ENCODE assay signal across 9 cellular contexts in the genomic region with DNA sequence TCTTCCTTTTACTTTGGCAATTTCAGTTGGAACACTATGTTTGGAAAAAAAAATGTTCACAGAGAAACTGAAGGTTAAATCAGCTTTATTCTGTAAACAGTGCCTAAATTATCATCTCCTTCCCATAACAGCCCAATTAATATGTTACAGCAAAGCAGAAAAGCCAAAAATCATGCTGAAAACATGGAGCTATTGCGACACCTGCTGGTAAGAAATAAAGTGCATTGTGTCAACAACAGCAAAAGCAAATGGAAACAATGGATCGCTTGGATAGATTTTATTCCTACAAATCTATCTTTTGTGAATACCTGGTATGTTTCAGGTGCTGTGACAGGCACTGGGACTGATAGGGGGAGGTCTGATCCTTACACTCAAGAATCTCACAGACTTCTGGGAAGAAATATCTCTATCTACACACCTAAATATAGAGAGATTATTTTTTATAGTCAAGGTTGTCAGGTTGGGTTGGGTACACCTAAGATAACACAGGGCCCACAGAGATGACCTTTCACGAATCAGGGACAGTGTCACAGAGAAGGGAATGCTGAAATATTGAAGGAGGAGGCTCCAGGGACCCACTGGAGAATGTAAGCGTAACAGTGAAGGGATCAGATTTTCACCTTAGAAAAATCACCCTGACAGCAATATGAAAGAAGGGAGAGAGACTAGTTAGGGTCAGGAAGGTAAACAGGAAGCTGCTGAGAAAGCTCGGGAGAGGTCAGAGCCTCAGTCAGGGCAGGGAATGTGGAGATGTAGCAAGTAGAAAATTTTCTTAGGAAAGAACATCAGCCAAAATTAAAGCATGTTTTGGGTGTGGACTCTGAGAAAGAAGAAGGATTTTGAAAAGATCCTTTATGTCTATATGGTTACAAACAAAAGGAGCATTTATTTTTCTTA. TPM values are rescaled to one million over a fixed set of nuclear protein-coding genes. Genes with fewer than 3 reads are reported as not detected.
DNase-seq lines count a peak whose midpoint lies in the region; ATAC-seq, FAIRE-seq and TF ChIP-seq lines count a peak whose summit lies in the region.
"Had no signal": no experiment of that assay in that cellular context is flagged by ENCODE, and none has a peak within 500 bp of the region (broad histone marks: within the 10 kb centered on the region; RNA-seq: fewer than 3 reads in every experiment).

No MANE protein-coding gene starts in this region.

- H3K27me3 Mint-ChIP-seq in CD8-positive, alpha-beta T cell (ENCODE audit: low read depth), result peaks cover 4% of the 10 kb centered on the region

- no peaks in the 10 kb centered on the region for H3K4me1 Mint-ChIP-seq in CD8-positive, alpha-beta T cell (ENCODE audit: low read depth)

- intact Hi-C loops in CD8-positive, alpha-beta T cell (cut with DNase I, micrococcal nuclease), result loop anchor here in 1 of 2 experiments (10.0 kb wide), 1 partner anchor 855 kb away; no protein-coding TSS in a partner anchor

- FAIRE-seq in frontal cortex (lab: Jason Lieb, UNC), result peak; percentile 64

- no peak overlapping the region for H3K27ac Mint-ChIP-seq in CD8-positive, alpha-beta T cell

- H3K36me3 Mint-ChIP-seq in CD8-positive, alpha-beta T cell, result no peaks in the 10 kb centered on the region

- no peaks in the 10 kb centered on the region for H3K27me3 ChIP-seq in CD8-positive, alpha-beta T cell (ENCODE audit: insufficient read depth, low read length)

- POLR2A ChIA-PET in CD8-positive, alpha-beta T cell (lab: Charles Lee), result no interaction called here

- H3K4me3 Mint-ChIP-seq in CD8-positive, alpha-beta T cell, result no peak overlapping the region

- CTCF ChIA-PET in CD8-positive, alpha-beta T cell (lab: Charles Lee), result interaction anchor here (0.7 to 2.7 kb wide), 11 partner anchors 8 to 44 kb away, joined by 3 to 9 read pairs (median 5); partner anchors contain the start of gene ERICH3

- H3K9me3 ChIP-seq in CD8-positive, alpha-beta T cell (ENCODE audit: low read length), result no peaks in the 10 kb centered on the region

- DNase-seq in CD8-positive, alpha-beta T cell, result peak in 5 of 7 experiments; percentile 4 to 51 (median 33)
- DNase-seq in NCI-H526 (lab: John Stamatoyannopoulos, UW) (peak; percentile 3 to 74), activated T-cell treated with anti-CD3 and anti-CD28 coated beads for 4 hours (peak; percentile 29), frontal cortex (ENCODE audit: low spot score in 2 of 2) (no peak), pulmonary artery endothelial cell (ENCODE audit: low read depth, low spot score) (peak; percentile 7)
- no peak for DNase-seq in effector CD8-positive, alpha-beta T cell (lab: John Stamatoyannopoulos, UW)

- no peaks in the 10 kb centered on the region for H3K4me1 ChIP-seq in CD8-positive, alpha-beta T cell (ENCODE audit: insufficient read depth, low read length)

- peak; percentile 91 for TF ChIP-seq CTCF in CD8-positive, alpha-beta T cell (IDR thresholded peaks at IDR 0.05)

- no peaks in the 10 kb centered on the region for H3K36me3 ChIP-seq in CD8-positive, alpha-beta T cell (ENCODE audit: insufficient read depth, low read length)

- no peak for ATAC-seq in CD8-positive, alpha-beta T cell
- ATAC-seq in GM18861 (IDR thresholded peaks at IDR 0.05; ENCODE audit: unreplicated experiment) (peak; percentile 59), HG03442 (IDR thresholded peaks at IDR 0.05; ENCODE audit: unreplicated experiment) (peak; percentile 74)

- H3K27ac ChIP-seq in CD8-positive, alpha-beta T cell (ENCODE audit: low read depth, low read length), result no peak overlapping the region

- no peak overlapping the region for H3K4me3 ChIP-seq in CD8-positive, alpha-beta T cell (ENCODE audit: low read depth, low read length)

- no peaks in the 10 kb centered on the region for H3K9me3 Mint-ChIP-seq in CD8-positive, alpha-beta T cell

RNA-seq across cellular contexts. Expression of gene ERICH3, which starts 16.5 kb away (rescaled TPM):
- total RNA-seq in CD8-positive, alpha-beta T cell, result not detected
- total RNA-seq in frontal cortex (16.7 TPM), pulmonary artery endothelial cell (not detected in 2 replicates)
- total RNA-seq: subcutaneous adipose tissue had no signal

RNA-seq across cellular contexts. Expression of gene CRYZ, which starts 42.8 kb away (rescaled TPM):
- total RNA-seq in CD8-positive, alpha-beta T cell, result 1 to 10 TPM in 1 of 2 experiments, under 1 TPM in 1; 0.90 to 1.4 TPM
- total RNA-seq in frontal cortex (7.7 TPM), pulmonary artery endothelial cell (19.7 and 33.9 TPM in 2 replicates)

RNA-seq across cellular contexts. Expression of gene TYW3, which starts 42.9 kb away (rescaled TPM):
- 10 to 100 TPM; 10.9 to 12.3 TPM for total RNA-seq in CD8-positive, alpha-beta T cell
- 4.9 TPM for total RNA-seq in frontal cortex
- 16.4 and 27.2 TPM in 2 replicates for total RNA-seq in pulmonary artery endothelial cell

Comparison
In these comparisons a context has a peak if more than half of its experiments do, and no peak if none do; other contexts are left out.
1. DNase-seq: peak in CD8-positive, alpha-beta T cell (5 of 7), NCI-H526 (2 of 2), activated T-cell treated with anti-CD3 and anti-CD28 coated beads for 4 hours (single experiment) and pulmonary artery endothelial cell (single experiment); none in frontal cortex (0 of 2) and effector CD8-positive, alpha-beta T cell (single experiment).
2. RNA of gene ERICH3, which starts 16.5 kb away (total RNA-seq): 16.7 TPM in frontal cortex (single experiment); not detected in CD8-positive, alpha-beta T cell and not detected in pulmonary artery endothelial cell; every median in the first group is over 10 times any median in the second.